12 cellular contexts compared by ENCODE assay signal in genomic region chr16:29644338-29644857, GRCh38. TPM values are rescaled to one million over a fixed set of nuclear protein-coding genes. Genes with fewer than 3 reads are reported as not detected.
DNase-seq lines count a peak whose midpoint lies in the region; ATAC-seq and TF ChIP-seq lines count a peak whose summit lies in the region.
"Had no signal": no experiment of that assay in that cellular context is flagged by ENCODE, and none has a peak within 500 bp of the region (broad histone marks: within the 10 kb centered on the region; RNA-seq: fewer than 3 reads in every experiment).

No MANE protein-coding gene starts in this region.

- no peak for TF ChIP-seq POLR2A in tibial nerve (IDR thresholded peaks at IDR 0.05)

- intact Hi-C loops in Right ventricle myocardium inferior (cut with DNase I), result no loop called here

- TF ChIP-seq EP300 in tibial nerve (IDR thresholded peaks at IDR 0.05), result no peak

- H3K9me3 ChIP-seq in BLaER1 treated with 17β-estradiol and CSF1 and Interleukin-3, amounts not matched to agents 10 nM and 100 nM (replicated peaks in 1 of 11), result no peaks in the 10 kb centered on the region
- H3K9me3 ChIP-seq in OCI-LY1 (ENCODE audit: low read length) (no peaks in the 10 kb centered on the region), tibial nerve (no peaks in the 10 kb centered on the region)

- peak overlapping the region in 3 of 11 experiments; percentile 51 to 73 (median 60); a peak in 5 of 22 replicates for H3K9ac ChIP-seq in BLaER1 treated with 17β-estradiol and CSF1 and Interleukin-3, amounts not matched to agents 10 nM and 100 nM
- no peak overlapping the region for H3K9ac ChIP-seq in OCI-LY1 (ENCODE audit: low read length)

- DNase-seq in Kasumi-1 (lab: John Stamatoyannopoulos, UW) (no peak), tibial nerve (ENCODE audit: low spot score in 2 of 2) (no peak), Right ventricle myocardium inferior (ENCODE audit: missing footprints) (no peak)
- DNase-seq in activated naive CD4-positive, alpha-beta T cell treated with anti-CD3 and anti-CD28 coated beads, Interleukin-2, amount 50 U/mL, for 16 hours, result no peak
- DNase-seq: cerebellar nuclear complex, NCI-H345, T-cell had no signal

- H4K20me1 ChIP-seq in BLaER1 treated with 17β-estradiol and CSF1 and Interleukin-3, amounts not matched to agents 10 nM and 100 nM, result no peaks in the 10 kb centered on the region
- no peaks in the 10 kb centered on the region for H4K20me1 ChIP-seq in OCI-LY1 (ENCODE audit: insufficient read depth, low read length)

- H3K4me2 ChIP-seq in BLaER1 treated with 17β-estradiol and CSF1 and Interleukin-3, amounts not matched to agents 10 nM and 100 nM, result peak overlapping the region in 8 of 11 experiments; percentile 17 to 93 (median 50); a peak in 13 of 22 replicates
- no peak overlapping the region for H3K4me2 ChIP-seq in OCI-LY1 (ENCODE audit: low read length)

- TF ChIP-seq CTCF in OCI-LY1 (IDR thresholded peaks at IDR 0.05; ENCODE audit: low read length), result no peak
- TF ChIP-seq CTCF in tibial nerve (IDR thresholded peaks at IDR 0.05), result no peak

- no peaks in the 10 kb centered on the region for H3K79me2 ChIP-seq in OCI-LY1 (ENCODE audit: insufficient read depth, low read length)

- WGBS in tibial nerve, 2 donors, result 62 to 63% methylated on average over 9 of the region's 9 CpGs

- no peaks in the 10 kb centered on the region for H3K36me3 ChIP-seq in BLaER1 treated with 17β-estradiol and CSF1 and Interleukin-3, amounts not matched to agents 10 nM and 100 nM
- H3K36me3 ChIP-seq in OCI-LY1 (ENCODE audit: insufficient read depth, low read length) (no peaks in the 10 kb centered on the region), tibial nerve (no peaks in the 10 kb centered on the region)

- peaks cover 44 to 77% (median 57%) of the 10 kb centered on the region in 10 experiments for H3K4me1 ChIP-seq in BLaER1 treated with 17β-estradiol and CSF1 and Interleukin-3, amounts not matched to agents 10 nM and 100 nM
- H3K4me1 ChIP-seq in OCI-LY1 (ENCODE audit: insufficient read depth, low read length, severe bottlenecking) (peaks cover 27% of the 10 kb centered on the region), tibial nerve (no peaks in the 10 kb centered on the region)

- H3K27ac ChIP-seq in BLaER1 treated with 17β-estradiol and CSF1 and Interleukin-3, amounts not matched to agents 10 nM and 100 nM, result peak overlapping the region in 6 of 11 experiments; percentile 2 to 90 (median 64); a peak in 10 of 22 replicates
- H3K27ac ChIP-seq in OCI-LY1 (ENCODE audit: low read depth, low read length, poor library complexity, severe bottlenecking) (peak overlapping the region; percentile 32), tibial nerve (no peak overlapping the region)
- H3K27ac ChIP-seq: skin epidermis had no signal

- peaks cover under 1% of the 10 kb centered on the region; the same call in 1 of the 2 replicates for H3F3A ChIP-seq in OCI-LY1 (ENCODE audit: insufficient read depth, low read length)

- no peaks in the 10 kb centered on the region for H3K9me2 ChIP-seq in OCI-LY1 (ENCODE audit: low read depth, low read length)

- ATAC-seq in GM19043 (IDR thresholded peaks at IDR 0.05; ENCODE audit: low read depth, unreplicated experiment) (peak; percentile 56), HG02943 (IDR thresholded peaks at IDR 0.05; ENCODE audit: low read depth, unreplicated experiment) (peak; percentile 54), Right ventricle myocardium inferior (no peak)
- ATAC-seq: T-cell had no signal

- no peak overlapping the region for H3K4me3 ChIP-seq in BLaER1 treated with 17β-estradiol and CSF1 and Interleukin-3, amounts not matched to agents 10 nM and 100 nM
- H3K4me3 ChIP-seq in OCI-LY1 (ENCODE audit: low read depth, low read length, poor library complexity, severe bottlenecking), result no peak overlapping the region
- no peak overlapping the region for H3K4me3 ChIP-seq in tibial nerve
- H3K4me3 ChIP-seq: skin epidermis had no signal

- no peaks in the 10 kb centered on the region for H3K27me3 ChIP-seq in BLaER1 treated with 17β-estradiol and CSF1 and Interleukin-3, amounts not matched to agents 10 nM and 100 nM
- H3K27me3 ChIP-seq in OCI-LY1 (ENCODE audit: insufficient read depth, low read length) (no peaks in the 10 kb centered on the region), tibial nerve (no peaks in the 10 kb centered on the region)

- peak overlapping the region; percentile 35; the same call in 1 of the 2 replicates for H2AFZ ChIP-seq in OCI-LY1 (ENCODE audit: low read length)

RNA-seq across cellular contexts. Expression of gene SPN, which starts 18.6 kb away (rescaled TPM):
- total RNA-seq in tibial nerve, result 1 to 10 TPM; 1.1 to 1.5 (median 1.3) TPM
- total RNA-seq in Right ventricle myocardium inferior, result 1.3 TPM

RNA-seq across cellular contexts. Expression of gene QPRT, which starts 34.6 kb away (rescaled TPM):
- total RNA-seq in tibial nerve, result 10 to 100 TPM; 15.3 to 50.4 (median 38.5) TPM
- 29.2 TPM for total RNA-seq in Right ventricle myocardium inferior

Comparison
In these comparisons a context has a peak if more than half of its experiments do, and no peak if none do; other contexts are left out.
1. H3K27ac ChIP-seq: peak in BLaER1 treated with 17β-estradiol and CSF1 and Interleukin-3, amounts not matched to agents 10 nM and 100 nM (6 of 11) and OCI-LY1 (single experiment); none in tibial nerve (0 of 4).